26 cellular contexts compared by ENCODE assay signal in genomic region chr6:163206196-163206595, GRCh38.
"Had no signal": no experiment of that assay in that cellular context is flagged by ENCODE, and none has a peak within 500 bp of the region (broad histone marks: within the 10 kb centered on the region; RNA-seq: fewer than 3 reads in every experiment).

No MANE protein-coding gene starts in this region.

- H3K36me3 ChIP-seq: stomach, suprapubic skin, thoracic aorta, thyroid gland, tibial artery, tibial nerve, transverse colon, upper lobe of left lung, upper lobe of right lung, uterus, vagina had no signal

- H3K9me3 ChIP-seq: testis, thoracic aorta, thyroid gland, tibial artery, transverse colon, upper lobe of right lung, uterus, vagina had no signal

- ATAC-seq: stimulated activated effector memory CD8-positive, alpha-beta T cell treated with anti-CD3 and anti-CD28 coated beads, Interleukin-12 subunit alpha, Interleukin-12 subunit beta, amount 100 ng/mL, for 72 hours; stimulated activated memory B cell treated with anti-CD40 and anti-IgM and Interleukin-4, amounts not matched to agents 10 μg/mL and 1 μg/mL and 100 μg/mL, for 72 hours; stimulated activated naive B cell treated with anti-CD40 and anti-IgM and Interleukin-4, amounts not matched to agents 10 μg/mL and 1 μg/mL and 100 μg/mL, for 72 hours; stimulated activated naive CD8-positive, alpha-beta T cell treated with anti-CD3 and anti-CD28 coated beads, Interleukin-15, amount 100 ng/mL, for 72 hours; stimulated activated naive CD8-positive, alpha-beta T cell treated with anti-CD3 and anti-CD28 coated beads, Interleukin-15, Interleukin-2, amounts not matched to agents 100 U/mL and 50 U/mL, for 24 hours; upper lobe of right lung had no signal

- FAIRE-seq: urothelium cell line had no signal

- H3K27me3 ChIP-seq: stomach, suprapubic skin, testis, thyroid gland, tibial artery, tibial nerve, transverse colon, upper lobe of left lung, upper lobe of right lung, uterus, vagina had no signal

- H3K4me3 ChIP-seq: stomach, suprapubic skin, testis, thoracic aorta, thyroid gland, tibial artery, tibial nerve, transverse colon, upper lobe of left lung, upper lobe of right lung, uterus, vagina had no signal

- H3K27ac ChIP-seq: stomach, suprapubic skin, testis, thoracic aorta, thyroid gland, tibial artery, tibial nerve, transverse colon, upper lobe of left lung, upper lobe of right lung, uterus, vagina had no signal

- DNase-seq: stimulated activated CD4-positive, alpha-beta T cell treated with anti-CD3 and anti-CD28 coated beads, Interleukin-2, amount 100 ng/mL, for 48 hours; stimulated activated CD4-positive, alpha-beta T cell treated with anti-CD3 and anti-CD28 coated beads, Interleukin-4, amount 100 ng/mL, for 1 hour; stimulated activated CD4-positive, alpha-beta T cell treated with anti-CD3 and anti-CD28 coated beads, Interleukin-4, amount 100 ng/mL, for 24 hours; stimulated activated CD4-positive, alpha-beta T cell treated with anti-CD3 and anti-CD28 coated beads, Interleukin-4, amount 100 ng/mL, for 4 hours; stimulated activated naive B cell treated with anti-CD40 and anti-IgM and Interleukin-4, amounts not matched to agents 10 μg/mL and 1 μg/mL and 100 μg/mL, for 72 hours; stimulated activated naive CD4-positive, alpha-beta T cell; stimulated activated naive CD4-positive, alpha-beta T cell treated with Interleukin-2 at 50 U/mL for 16 hours; stimulated activated naive CD8-positive, alpha-beta T cell treated with anti-CD3 and anti-CD28 coated beads, Interleukin-15, amount 100 ng/mL, for 72 hours; stimulated activated naive CD8-positive, alpha-beta T cell treated with anti-CD3 and anti-CD28 coated beads, Interleukin-15, Interleukin-2, amounts not matched to agents 100 U/mL and 50 U/mL, for 24 hours; stomach; substantia nigra; testis; thyroid gland; tibial artery; transverse colon; trophoblast cell; upper lobe of left lung; upper lobe of right lung; uterus had no signal

- H3K4me1 ChIP-seq: stomach, suprapubic skin, testis, thyroid gland, tibial artery, tibial nerve, transverse colon, upper lobe of left lung, upper lobe of right lung, uterus, vagina had no signal
